Comparison of ENCODE assay signal across 8 cellular contexts in genomic region chr6:45376310-45377040, GRCh38. TPM values are rescaled to one million over a fixed set of nuclear protein-coding genes. Genes with fewer than 3 reads are reported as not detected.
A peak's percentile ranks its signal among the peaks of the same experiment; 100 is the strongest.
DNase-seq lines count a peak whose midpoint lies in the region; ATAC-seq lines count a peak whose summit lies in the region.

No MANE protein-coding gene starts in this region.

- H3K9ac ChIP-seq in HUES6 (ENCODE audit: low read length) = peak overlapping the region; percentile 95
- H3K9ac ChIP-seq in iPS-15b (ENCODE audit: low read depth, low read length) = peak overlapping the region; percentile 85

- H3K27me3 ChIP-seq in HUES6 (ENCODE audit: control insufficient read depth, insufficient read depth, low read length) (no peaks in the 10 kb centered on the region), iPS-15b (ENCODE audit: control insufficient read depth, insufficient read depth, low read length) (no peaks in the 10 kb centered on the region)

- intact Hi-C loops in activated T-helper 2 cell treated with anti-CD3 and anti-CD28 coated beads, Interferon-gamma antibody, Interleukin-2, Interleukin-4, amounts not matched to agents 10 μg/mL and 5 μg/mL and 100 μg/mL, durations not matched to agents 14 hours and 24 hours and 36 hours (cut with micrococcal nuclease) = loop anchor here (1.0 to 10.0 kb wide), 8 partner anchors 212 to 721 kb away; no protein-coding TSS in a partner anchor

- peak overlapping the region; percentile 99 for H3K4me3 Mint-ChIP-seq in activated T-helper 2 cell treated with anti-CD3 and anti-CD28 coated beads, Interferon-gamma antibody, Interleukin-2, Interleukin-4, amounts not matched to agents 10 μg/mL and 5 μg/mL and 100 μg/mL, durations not matched to agents 14 hours and 24 hours and 36 hours (ENCODE audit: low read depth)
- H3K4me3 Mint-ChIP-seq in stimulated activated memory B cell treated with anti-CD40 and anti-IgM and Interleukin-4, amounts not matched to agents 10 μg/mL and 1 μg/mL and 100 μg/mL, for 72 hours = peak overlapping the region; percentile 88

- no peak overlapping the region for H3K27ac ChIP-seq in HUES6 (ENCODE audit: low read depth, low read length)

- peaks cover 33% of the 10 kb centered on the region for H3K4me1 Mint-ChIP-seq in activated T-helper 2 cell treated with anti-CD3 and anti-CD28 coated beads, Interferon-gamma antibody, Interleukin-2, Interleukin-4, amounts not matched to agents 10 μg/mL and 5 μg/mL and 100 μg/mL, durations not matched to agents 14 hours and 24 hours and 36 hours (ENCODE audit: low read depth)
- peaks cover 23% of the 10 kb centered on the region for H3K4me1 Mint-ChIP-seq in stimulated activated memory B cell treated with anti-CD40 and anti-IgM and Interleukin-4, amounts not matched to agents 10 μg/mL and 1 μg/mL and 100 μg/mL, for 72 hours

- H3K4me1 ChIP-seq in HUES6 (ENCODE audit: control insufficient read depth, insufficient read depth, low read length) (peaks cover 6% of the 10 kb centered on the region; the same call in 1 of the 2 replicates), iPS-15b (ENCODE audit: control insufficient read depth, insufficient read depth, low read length) (peaks cover 4% of the 10 kb centered on the region)

- H3K27ac Mint-ChIP-seq in activated T-helper 2 cell treated with anti-CD3 and anti-CD28 coated beads, Interferon-gamma antibody, Interleukin-2, Interleukin-4, amounts not matched to agents 10 μg/mL and 5 μg/mL and 100 μg/mL, durations not matched to agents 14 hours and 24 hours and 36 hours = peak overlapping the region; percentile 100
- peak overlapping the region; percentile 94 for H3K27ac Mint-ChIP-seq in stimulated activated memory B cell treated with anti-CD40 and anti-IgM and Interleukin-4, amounts not matched to agents 10 μg/mL and 1 μg/mL and 100 μg/mL, for 72 hours

- H3K36me3 Mint-ChIP-seq in activated T-helper 2 cell treated with anti-CD3 and anti-CD28 coated beads, Interferon-gamma antibody, Interleukin-2, Interleukin-4, amounts not matched to agents 10 μg/mL and 5 μg/mL and 100 μg/mL, durations not matched to agents 14 hours and 24 hours and 36 hours (ENCODE audit: low read depth) = peaks cover 6% of the 10 kb centered on the region
- H3K36me3 Mint-ChIP-seq in stimulated activated memory B cell treated with anti-CD40 and anti-IgM and Interleukin-4, amounts not matched to agents 10 μg/mL and 1 μg/mL and 100 μg/mL, for 72 hours = no peaks in the 10 kb centered on the region

- no peaks in the 10 kb centered on the region for H3K9me3 ChIP-seq in HUES6 (ENCODE audit: control insufficient read depth, insufficient read depth, low read depth, low read length)
- no peaks in the 10 kb centered on the region for H3K9me3 ChIP-seq in iPS-15b (ENCODE audit: control insufficient read depth, insufficient read depth, low read length)

- no peak for DNase-seq in activated T-helper 2 cell treated with anti-CD3 and anti-CD28 coated beads, Interferon-gamma antibody, Interleukin-2, Interleukin-4, amounts not matched to agents 10 μg/mL and 5 μg/mL and 100 μg/mL, durations not matched to agents 14 hours and 24 hours and 36 hours (ENCODE audit: low spot score)
- no peak for DNase-seq in NCI-H1694 (lab: John Stamatoyannopoulos, UW)
- DNase-seq in left lobe of liver (ENCODE audit: low spot score) = no peak
- no peak for DNase-seq in NCI-H345 (lab: John Stamatoyannopoulos, UW)

- H3K4me3 ChIP-seq in HUES6 (ENCODE audit: low read depth, low read length) (peak overlapping the region; percentile 97), iPS-15b (ENCODE audit: low read depth, low read length) (peak overlapping the region; percentile 81)

- H3K9me3 Mint-ChIP-seq in activated T-helper 2 cell treated with anti-CD3 and anti-CD28 coated beads, Interferon-gamma antibody, Interleukin-2, Interleukin-4, amounts not matched to agents 10 μg/mL and 5 μg/mL and 100 μg/mL, durations not matched to agents 14 hours and 24 hours and 36 hours = no peaks in the 10 kb centered on the region
- no peaks in the 10 kb centered on the region for H3K9me3 Mint-ChIP-seq in stimulated activated memory B cell treated with anti-CD40 and anti-IgM and Interleukin-4, amounts not matched to agents 10 μg/mL and 1 μg/mL and 100 μg/mL, for 72 hours

- no peaks in the 10 kb centered on the region for H3K36me3 ChIP-seq in HUES6 (ENCODE audit: control insufficient read depth, insufficient read depth, low read length)
- H3K36me3 ChIP-seq in iPS-15b (ENCODE audit: control insufficient read depth, insufficient read depth, low read length) = no peaks in the 10 kb centered on the region

- ATAC-seq in stimulated activated memory B cell treated with anti-CD40 and anti-IgM and Interleukin-4, amounts not matched to agents 10 μg/mL and 1 μg/mL and 100 μg/mL, for 72 hours = no peak
- no peak for ATAC-seq in left lobe of liver
- ATAC-seq in activated CD4-positive, CD25-positive, alpha-beta regulatory T cell treated with anti-CD3 and anti-CD28 coated beads, Interleukin-2, amount 50 U/mL, for 24 hours = no peak

- H3K27me3 Mint-ChIP-seq in activated T-helper 2 cell treated with anti-CD3 and anti-CD28 coated beads, Interferon-gamma antibody, Interleukin-2, Interleukin-4, amounts not matched to agents 10 μg/mL and 5 μg/mL and 100 μg/mL, durations not matched to agents 14 hours and 24 hours and 36 hours (ENCODE audit: low read depth) = no peaks in the 10 kb centered on the region
- no peaks in the 10 kb centered on the region for H3K27me3 Mint-ChIP-seq in stimulated activated memory B cell treated with anti-CD40 and anti-IgM and Interleukin-4, amounts not matched to agents 10 μg/mL and 1 μg/mL and 100 μg/mL, for 72 hours

RNA-seq across cellular contexts. Expression of gene SUPT3H, which starts 1.3 kb away (rescaled TPM):
- 14.8 and 19.4 TPM in 2 replicates for total RNA-seq in activated T-helper 2 cell treated with anti-CD3 and anti-CD28 coated beads, Interferon-gamma antibody, Interleukin-2, Interleukin-4, amounts not matched to agents 10 μg/mL and 5 μg/mL and 100 μg/mL, durations not matched to agents 14 hours and 24 hours and 36 hours
- total RNA-seq in left lobe of liver = 1.2 TPM

RNA-seq across cellular contexts. Expression of gene RUNX2, which starts 48.3 kb away (rescaled TPM):
- total RNA-seq in activated T-helper 2 cell treated with anti-CD3 and anti-CD28 coated beads, Interferon-gamma antibody, Interleukin-2, Interleukin-4, amounts not matched to agents 10 μg/mL and 5 μg/mL and 100 μg/mL, durations not matched to agents 14 hours and 24 hours and 36 hours = 60.8 and 65.4 TPM in 2 replicates
- total RNA-seq in left lobe of liver = 0.15 TPM

Comparison
In these comparisons a context has a peak if more than half of its experiments do, and no peak if none do; other contexts are left out.
1. RNA of gene RUNX2, which starts 48.3 kb away (total RNA-seq): 60.8 to 65.4 TPM in activated T-helper 2 cell treated with anti-CD3 and anti-CD28 coated beads, Interferon-gamma antibody, Interleukin-2, Interleukin-4, amounts not matched to agents 10 μg/mL and 5 μg/mL and 100 μg/mL, durations not matched to agents 14 hours and 24 hours and 36 hours; 0.15 TPM in left lobe of liver (single experiment); every median in the first group is over 10 times any median in the second.